ENCODE assay signal across 12 cellular contexts in genomic region chr9:122218070-122218884, GRCh38. TPM values are rescaled to one million over a fixed set of nuclear protein-coding genes. Genes with fewer than 3 reads are reported as not detected.
A peak's percentile ranks its signal among the peaks of the same experiment; 100 is the strongest.
DNase-seq lines count a peak whose midpoint lies in the region; ATAC-seq and TF ChIP-seq lines count a peak whose summit lies in the region.
"Had no signal": no experiment of that assay in that cellular context is flagged by ENCODE, and none has a peak within 500 bp of the region (broad histone marks: within the 10 kb centered on the region; RNA-seq: fewer than 3 reads in every experiment).

No MANE protein-coding gene starts in this region.

- peaks cover 29% of the 10 kb centered on the region for H3K4me1 Mint-ChIP-seq in activated naive CD8-positive, alpha-beta T cell (ENCODE audit: low read depth)
- peaks cover 20% of the 10 kb centered on the region for H3K4me1 Mint-ChIP-seq in activated naive CD8-positive, alpha-beta T cell treated with anti-CD3 and anti-CD28 coated beads for 36 hours
- peaks cover 35% of the 10 kb centered on the region for H3K4me1 Mint-ChIP-seq in stimulated activated naive CD8-positive, alpha-beta T cell treated with anti-CD3 and anti-CD28 coated beads, Interleukin-15, amount 100 ng/mL, for 72 hours

- H3K9me3 ChIP-seq in WERI-Rb-1 (ENCODE audit: severe bottlenecking) = peaks cover 2% of the 10 kb centered on the region
- H3K9me3 ChIP-seq: sigmoid colon had no signal

- no peaks in the 10 kb centered on the region for H3K9me3 Mint-ChIP-seq in activated naive CD8-positive, alpha-beta T cell (ENCODE audit: low read depth)
- peaks cover 2% of the 10 kb centered on the region for H3K9me3 Mint-ChIP-seq in activated naive CD8-positive, alpha-beta T cell treated with anti-CD3 and anti-CD28 coated beads for 36 hours
- no peaks in the 10 kb centered on the region for H3K9me3 Mint-ChIP-seq in stimulated activated naive CD8-positive, alpha-beta T cell treated with anti-CD3 and anti-CD28 coated beads, Interleukin-15, amount 100 ng/mL, for 72 hours

- H3K27me3 Mint-ChIP-seq in activated naive CD8-positive, alpha-beta T cell = peaks cover 53% of the 10 kb centered on the region
- peaks cover 95% of the 10 kb centered on the region for H3K27me3 Mint-ChIP-seq in activated naive CD8-positive, alpha-beta T cell treated with anti-CD3 and anti-CD28 coated beads for 36 hours
- H3K27me3 Mint-ChIP-seq in stimulated activated naive CD8-positive, alpha-beta T cell treated with anti-CD3 and anti-CD28 coated beads, Interleukin-15, amount 100 ng/mL, for 72 hours = peaks cover 98% of the 10 kb centered on the region

- no peak overlapping the region for H3K27ac Mint-ChIP-seq in activated naive CD8-positive, alpha-beta T cell
- no peak overlapping the region for H3K27ac Mint-ChIP-seq in activated naive CD8-positive, alpha-beta T cell treated with anti-CD3 and anti-CD28 coated beads for 36 hours
- H3K27ac Mint-ChIP-seq in stimulated activated naive CD8-positive, alpha-beta T cell treated with anti-CD3 and anti-CD28 coated beads, Interleukin-15, amount 100 ng/mL, for 72 hours = no peak overlapping the region

- H3K4me3 ChIP-seq in NB4 (ENCODE audit: low read depth, low read length) (peak overlapping the region; percentile 50), WERI-Rb-1 (ENCODE audit: low read depth, low read length) (no peak overlapping the region)

- peaks cover 96% of the 10 kb centered on the region for H3K27me3 ChIP-seq in WERI-Rb-1 (ENCODE audit: insufficient read depth, low read depth, severe bottlenecking)

- TF ChIP-seq CTCF in NB4 (IDR thresholded peaks at IDR 0.05; ENCODE audit: low read depth, low read length) (no peak), WERI-Rb-1 (IDR thresholded peaks at IDR 0.05; ENCODE audit: low read depth, low read length) (no peak)

- peak; percentile 24 for ATAC-seq in esophagus mucosa
- no peak for ATAC-seq in stimulated activated naive CD8-positive, alpha-beta T cell treated with anti-CD3 and anti-CD28 coated beads, Interleukin-15, amount 100 ng/mL, for 72 hours
- no peak for ATAC-seq in HG03520 (IDR thresholded peaks at IDR 0.05; ENCODE audit: unreplicated experiment)
- no peak for ATAC-seq in GM18909 (IDR thresholded peaks at IDR 0.05; ENCODE audit: poor library complexity, unreplicated experiment)

- no peak for TF ChIP-seq POLR2A in NB4 (IDR thresholded peaks at IDR 0.05; ENCODE audit: extremely low read depth, insufficient read length)

- H3K4me3 Mint-ChIP-seq in activated naive CD8-positive, alpha-beta T cell = peak overlapping the region; percentile 79
- no peak overlapping the region for H3K4me3 Mint-ChIP-seq in activated naive CD8-positive, alpha-beta T cell treated with anti-CD3 and anti-CD28 coated beads for 36 hours
- H3K4me3 Mint-ChIP-seq in stimulated activated naive CD8-positive, alpha-beta T cell treated with anti-CD3 and anti-CD28 coated beads, Interleukin-15, amount 100 ng/mL, for 72 hours = peak overlapping the region; percentile 75 to 81

- peaks cover 2% of the 10 kb centered on the region for H3K36me3 Mint-ChIP-seq in activated naive CD8-positive, alpha-beta T cell
- no peaks in the 10 kb centered on the region for H3K36me3 Mint-ChIP-seq in activated naive CD8-positive, alpha-beta T cell treated with anti-CD3 and anti-CD28 coated beads for 36 hours

- H3K27ac ChIP-seq in WERI-Rb-1 = no peak overlapping the region
- H3K27ac ChIP-seq: sigmoid colon had no signal

- H3K36me3 ChIP-seq in WERI-Rb-1 = no peaks in the 10 kb centered on the region
- H3K36me3 ChIP-seq: sigmoid colon had no signal

- DNase-seq in activated naive CD8-positive, alpha-beta T cell treated with anti-CD3 and anti-CD28 coated beads for 36 hours = no peak
- DNase-seq in NB4 (ENCODE audit: low read depth) (peak; percentile 91), WERI-Rb-1 (no peak)
- DNase-seq in stimulated activated naive CD8-positive, alpha-beta T cell treated with anti-CD3 and anti-CD28 coated beads, Interleukin-15, amount 100 ng/mL, for 72 hours = no peak
- DNase-seq: midbrain, NCI-H526, Right ventricle myocardium superior, sigmoid colon had no signal

RNA-seq across cellular contexts. Expression of gene LHX6, which starts 10.5 kb away (rescaled TPM):
- under 1 TPM; 0.12 to 0.16 TPM for total RNA-seq in activated naive CD8-positive, alpha-beta T cell treated with anti-CD3 and anti-CD28 coated beads for 36 hours
- total RNA-seq in esophagus mucosa = 1.3 TPM

RNA-seq across cellular contexts. Expression of gene RBM18, which starts 46.4 kb away (rescaled TPM):
- 10 to 100 TPM; 35.1 to 35.5 TPM for total RNA-seq in activated naive CD8-positive, alpha-beta T cell treated with anti-CD3 and anti-CD28 coated beads for 36 hours
- total RNA-seq in esophagus mucosa = 15.7 TPM

RNA-seq across cellular contexts. Expression of gene MRRF, which starts 46.4 kb away (rescaled TPM):
- total RNA-seq in activated naive CD8-positive, alpha-beta T cell treated with anti-CD3 and anti-CD28 coated beads for 36 hours = 10 to 100 TPM; 76.9 to 84.0 TPM
- 36.5 TPM for total RNA-seq in esophagus mucosa

RNA-seq across cellular contexts. Expression of gene MORN5, which starts 58.6 kb away (rescaled TPM):
- not detected for total RNA-seq in activated naive CD8-positive, alpha-beta T cell treated with anti-CD3 and anti-CD28 coated beads for 36 hours
- not detected for total RNA-seq in esophagus mucosa
- total RNA-seq: Right ventricle myocardium superior had no signal

RNA-seq across cellular contexts. Expression of gene NDUFA8, which starts 58.7 kb away (rescaled TPM):
- 10 to 100 TPM; 55.2 to 56.4 TPM for total RNA-seq in activated naive CD8-positive, alpha-beta T cell treated with anti-CD3 and anti-CD28 coated beads for 36 hours
- 52.5 TPM for total RNA-seq in esophagus mucosa
